In the genomic region with DNA sequence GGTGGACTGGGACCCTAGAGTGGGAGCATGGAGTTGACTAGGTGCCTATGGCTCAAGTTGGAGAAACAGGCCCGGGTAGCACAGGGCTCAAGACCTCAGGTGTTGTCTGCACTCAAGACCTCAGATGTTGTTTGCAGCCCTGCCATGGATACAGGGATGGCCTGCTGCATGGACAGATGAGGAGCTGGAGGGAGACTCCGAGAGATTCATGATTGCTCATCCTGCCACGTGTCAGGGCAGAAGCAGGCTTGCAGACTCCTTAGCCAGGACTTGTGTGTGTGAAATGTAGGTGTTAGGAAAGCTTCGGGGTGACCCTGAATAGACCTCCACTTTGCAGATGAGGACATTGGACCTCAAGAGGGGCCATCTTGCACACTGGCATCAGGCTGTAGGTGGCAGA, we compare ENCODE assay signal across 1 cellular context.
TF ChIP-seq lines count a peak whose summit lies in the region.

No MANE protein-coding gene starts in this region.

TF ChIP-seq in K562, 482 proteins besides CTCF, POLR2A, EP300 and RAD21:
- no peak for TF ChIP-seq FOSL1 (tag; conservative IDR thresholded peaks at IDR 0.05)
- TF ChIP-seq, protein P1, sequence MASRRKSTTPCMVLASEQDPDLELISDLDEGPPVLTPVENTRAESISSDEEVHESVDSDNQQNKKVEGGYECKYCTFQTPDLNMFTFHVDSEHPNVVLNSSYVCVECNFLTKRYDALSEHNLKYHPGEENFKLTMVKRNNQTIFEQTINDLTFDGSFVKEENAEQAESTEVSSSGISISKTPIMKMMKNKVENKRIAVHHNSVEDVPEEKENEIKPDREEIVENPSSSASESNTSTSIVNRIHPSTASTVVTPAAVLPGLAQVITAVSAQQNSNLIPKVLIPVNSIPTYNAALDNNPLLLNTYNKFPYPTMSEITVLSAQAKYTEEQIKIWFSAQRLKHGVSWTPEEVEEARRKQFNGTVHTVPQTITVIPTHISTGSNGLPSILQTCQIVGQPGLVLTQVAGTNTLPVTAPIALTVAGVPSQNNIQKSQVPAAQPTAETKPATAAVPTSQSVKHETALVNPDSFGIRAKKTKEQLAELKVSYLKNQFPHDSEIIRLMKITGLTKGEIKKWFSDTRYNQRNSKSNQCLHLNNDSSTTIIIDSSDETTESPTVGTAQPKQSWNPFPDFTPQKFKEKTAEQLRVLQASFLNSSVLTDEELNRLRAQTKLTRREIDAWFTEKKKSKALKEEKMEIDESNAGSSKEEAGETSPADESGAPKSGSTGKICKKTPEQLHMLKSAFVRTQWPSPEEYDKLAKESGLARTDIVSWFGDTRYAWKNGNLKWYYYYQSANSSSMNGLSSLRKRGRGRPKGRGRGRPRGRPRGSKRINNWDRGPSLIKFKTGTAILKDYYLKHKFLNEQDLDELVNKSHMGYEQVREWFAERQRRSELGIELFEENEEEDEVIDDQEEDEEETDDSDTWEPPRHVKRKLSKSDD (conservative IDR thresholded peaks at IDR 0.05; ENCODE audit: low read length): no peak
- TF ChIP-seq IFI16 (CRISPR knock-in tag; IDR thresholded peaks at IDR 0.05): no peak
- TF ChIP-seq TBL1XR1 (IDR thresholded peaks at IDR 0.05; ENCODE audit: low read length in 2 of 2): peak in 1 of 2 experiments; percentile 75; a peak in 1 of 4 replicates
- no peak for TF ChIP-seq ADNP (tag; IDR thresholded peaks at IDR 0.05)
- TF ChIP-seq SMC3 (conservative IDR thresholded peaks at IDR 0.05; ENCODE audit: insufficient read depth, low read depth, low read length): 0 out of 2 replicates have a peak, but pooled peaks have one; percentile 2
- TF ChIP-seq CREB1 (IDR thresholded peaks at IDR 0.05): no peak
- TF ChIP-seq CREB1 (CRISPR knock-in tag; IDR thresholded peaks at IDR 0.05): no peak
- no peak for TF ChIP-seq FOXM1 (IDR thresholded peaks at IDR 0.05; ENCODE audit: low read depth)
- TF ChIP-seq FOXM1 (CRISPR knock-in tag; IDR thresholded peaks at IDR 0.05; ENCODE audit: low read depth): no peak
- no peak for TF ChIP-seq TSC22D4 (tag; IDR thresholded peaks at IDR 0.05)
- TF ChIP-seq TEAD2 (tag; IDR thresholded peaks at IDR 0.05): no peak
- no peak for TF ChIP-seq GTF2A2 (tag; IDR thresholded peaks at IDR 0.05)
- TF ChIP-seq PYGO2 (tag; IDR thresholded peaks at IDR 0.05): no peak
